9 cellular contexts compared by ENCODE assay signal in genomic region chr3:8500966-8501365, GRCh38. TPM values are rescaled to one million over a fixed set of nuclear protein-coding genes. Genes with fewer than 3 reads are reported as not detected.
DNase-seq lines count a peak whose midpoint lies in the region; ATAC-seq and TF ChIP-seq lines count a peak whose summit lies in the region.
"Had no signal": no experiment of that assay in that cellular context is flagged by ENCODE, and none has a peak within 500 bp of the region (broad histone marks: within the 10 kb centered on the region; RNA-seq: fewer than 3 reads in every experiment).

No MANE protein-coding gene starts in this region.

- no peaks in the 10 kb centered on the region for H3K36me3 Mint-ChIP-seq in activated CD8-positive, alpha-beta memory T cell treated with anti-CD3 and anti-CD28 coated beads, Interleukin-2, amount 10 ng/mL, durations not matched to agents 7 days and 5 days

- BruUV-seq in mammary epithelial cell (replicated peaks; lab: Mats Ljungman, UMichigan) = no TSS peak

- 8% methylated on average over 6 of the region's 10 CpGs for WGBS in mammary epithelial cell (ENCODE audit: low coverage, missing lambda C conversion rate)
- WGBS in lung, 2 donors = 7 to 19% methylated on average over 10 of the region's 10 CpGs
- 13 to 14% methylated on average over 10 of the region's 10 CpGs for WGBS in thyroid gland, 2 donors

- no peak for TF ChIP-seq POLR2A in thyroid gland (IDR thresholded peaks at IDR 0.05)

- H3K27me3 ChIP-seq in mammary epithelial cell (ENCODE audit: insufficient read depth, low read length) (no peaks in the 10 kb centered on the region), lung (ENCODE audit: control insufficient read depth, insufficient read depth) (no peaks in the 10 kb centered on the region), thyroid gland (no peaks in the 10 kb centered on the region)
- H3K27me3 ChIP-seq: BLaER1 had no signal

- H3K79me2 ChIP-seq in mammary epithelial cell (ENCODE audit: insufficient read depth, low read length) = no peaks in the 10 kb centered on the region

- H3K4me1 Mint-ChIP-seq in activated CD8-positive, alpha-beta memory T cell treated with anti-CD3 and anti-CD28 coated beads, Interleukin-2, amount 10 ng/mL, durations not matched to agents 7 days and 5 days = peaks cover 5% of the 10 kb centered on the region

- no peak for ATAC-seq in activated CD8-positive, alpha-beta memory T cell treated with anti-CD3 and anti-CD28 coated beads, Interleukin-2, amount 10 ng/mL, durations not matched to agents 7 days and 5 days
- ATAC-seq in lung (ENCODE audit: insufficient read depth, low FRiP score) = no peak
- no peak for ATAC-seq in GM19035 (IDR thresholded peaks at IDR 0.05; ENCODE audit: unreplicated experiment)

- intact Hi-C loops in mammary epithelial cell (cut with micrococcal nuclease) (loop anchor here (1.0 to 5.0 kb wide), 3 partner anchors 11 to 126 kb away; no protein-coding TSS in a partner anchor), thyroid gland (cut with DNase I) (no loop called here)

- peak overlapping the region; percentile 94 for H2AFZ ChIP-seq in mammary epithelial cell (ENCODE audit: low read depth, low read length)

- in situ Hi-C loops in mammary epithelial cell (cut with MboI; ENCODE audit: low sequenced_read_pairs in 2 of 2) = no loop called here

- peak overlapping the region; percentile 64 for H3K9ac ChIP-seq in mammary epithelial cell (ENCODE audit: insufficient read depth, low read length)
- H3K9ac ChIP-seq: BLaER1 had no signal

- peak overlapping the region; percentile 54 for H3K27ac ChIP-seq in mammary epithelial cell (ENCODE audit: insufficient read depth, low read depth, low read length)
- peak overlapping the region; percentile 90 to 94 for H3K27ac ChIP-seq in lung (ENCODE audit: low read depth in 1 of 2, low read length in 1 of 2)
- H3K27ac ChIP-seq in thyroid gland = peak overlapping the region; percentile 87 to 90 (median 88)

- H3K27me3 Mint-ChIP-seq in activated CD8-positive, alpha-beta memory T cell treated with anti-CD3 and anti-CD28 coated beads, Interleukin-2, amount 10 ng/mL, durations not matched to agents 7 days and 5 days = peaks cover 21% of the 10 kb centered on the region

- DNase-seq in activated CD8-positive, alpha-beta memory T cell treated with anti-CD3 and anti-CD28 coated beads, Interleukin-2, amount 10 ng/mL, durations not matched to agents 7 days and 5 days = no peak
- no peak for DNase-seq in activated CD8-positive, alpha-beta memory T cell treated with anti-CD3 and anti-CD28 coated beads, Interleukin-2, amount 50 U/mL, for 4 hours
- DNase-seq in mammary epithelial cell = no peak
- no peak for DNase-seq in lung (ENCODE audit: low spot score)
- DNase-seq in thyroid gland = no peak
- DNase-seq in occipital lobe (lab: John Stamatoyannopoulos, UW) = no peak
- no peak for DNase-seq in stimulated activated CD4-positive, alpha-beta T cell treated with anti-CD3 and anti-CD28 coated beads, Interleukin-4, amount 100 ng/mL, for 4 hours

- H3K4me3 ChIP-seq in mammary epithelial cell (replicated peaks in 1 of 3; ENCODE audit: insufficient read depth in 1 of 3, low read depth in 2 of 3, low read length in 3 of 3) (peak overlapping the region; percentile 41 to 54 (median 49)), lung (peak overlapping the region; percentile 40), thyroid gland (replicated peaks in 1 of 3) (peak overlapping the region in 2 of 3 donors; percentile 43 to 78)
- H3K4me3 ChIP-seq: BLaER1 had no signal

- H3K4me3 Mint-ChIP-seq in activated CD8-positive, alpha-beta memory T cell treated with anti-CD3 and anti-CD28 coated beads, Interleukin-2, amount 10 ng/mL, durations not matched to agents 7 days and 5 days = peak overlapping the region; percentile 67

- no peak overlapping the region for H3K27ac Mint-ChIP-seq in activated CD8-positive, alpha-beta memory T cell treated with anti-CD3 and anti-CD28 coated beads, Interleukin-2, amount 10 ng/mL, durations not matched to agents 7 days and 5 days

- H3K9me3 ChIP-seq in mammary epithelial cell (replicated peaks; ENCODE audit: insufficient read depth, low read length) (no peaks in the 10 kb centered on the region), lung (ENCODE audit: control insufficient read depth in 2 of 2, insufficient read depth in 1 of 2, low read length in 1 of 2) (no peaks in the 10 kb centered on the region), thyroid gland (no peaks in the 10 kb centered on the region)

- no peak for TF ChIP-seq CTCF in mammary epithelial cell (conservative IDR thresholded peaks at IDR 0.05 in 1 of 2, IDR thresholded peaks at IDR 0.05 in 1 of 2; ENCODE audit: extremely low read depth in 1 of 2, insufficient read depth in 1 of 2, low read depth in 1 of 2, low read length in 2 of 2)
- TF ChIP-seq CTCF in lung (IDR thresholded peaks at IDR 0.05; ENCODE audit: control extremely low read depth, extremely low read depth) = no peak
- TF ChIP-seq CTCF in thyroid gland (IDR thresholded peaks at IDR 0.05) = no peak

- H3K9me3 Mint-ChIP-seq in activated CD8-positive, alpha-beta memory T cell treated with anti-CD3 and anti-CD28 coated beads, Interleukin-2, amount 10 ng/mL, durations not matched to agents 7 days and 5 days (ENCODE audit: low read depth) = no peaks in the 10 kb centered on the region

- H3K4me2 ChIP-seq in mammary epithelial cell (ENCODE audit: insufficient read depth, low read depth, low read length) = peak overlapping the region; percentile 91
- H3K4me2 ChIP-seq: BLaER1 had no signal

- H3K36me3 ChIP-seq in mammary epithelial cell (ENCODE audit: insufficient read depth, low read length) (no peaks in the 10 kb centered on the region), lung (ENCODE audit: control insufficient read depth in 2 of 2, insufficient read depth in 2 of 2, low read length in 2 of 2) (peaks cover 0 to 2% of the 10 kb centered on the region in 2 donors), thyroid gland (no peaks in the 10 kb centered on the region)
- H3K36me3 ChIP-seq: BLaER1 had no signal

- H3K4me1 ChIP-seq in mammary epithelial cell (ENCODE audit: insufficient read depth, low read length) = peaks cover 44% of the 10 kb centered on the region
- peaks cover 1 to 20% of the 10 kb centered on the region in 2 donors for H3K4me1 ChIP-seq in lung (ENCODE audit: control insufficient read depth in 2 of 2, insufficient read depth in 2 of 2, low read length in 2 of 2)
- peaks cover 21 to 36% of the 10 kb centered on the region in 2 donors for H3K4me1 ChIP-seq in thyroid gland

- dilution Hi-C loops in mammary epithelial cell (cut with HindIII; ENCODE audit: low sequenced_read_pairs) = no loop called here

- H4K20me1 ChIP-seq in mammary epithelial cell (ENCODE audit: insufficient read depth, low read length) = no peaks in the 10 kb centered on the region
- H4K20me1 ChIP-seq: BLaER1 had no signal

- CTCF ChIA-PET in activated CD8-positive, alpha-beta memory T cell treated with anti-CD3 and anti-CD28 coated beads, Interleukin-2, amount 10 ng/mL, durations not matched to agents 7 days and 5 days (lab: Charles Lee) = interaction anchor here (0.8 to 1.4 kb wide), 2 partner anchors 8 to 20 kb away, joined by 3 to 4 read pairs; no protein-coding TSS in a partner anchor
- CTCF ChIA-PET in mammary epithelial cell (lab: Charles Lee; ENCODE audit: low non-redundant PET) = interaction anchor here (0.8 kb wide), 1 partner anchor 18 kb away, joined by 9 read pairs; no protein-coding TSS in a partner anchor

RNA-seq across cellular contexts. Expression of gene LMCD1, which starts 0.7 kb away (rescaled TPM):
- total RNA-seq in activated CD8-positive, alpha-beta memory T cell treated with anti-CD3 and anti-CD28 coated beads, Interleukin-2, amount 10 ng/mL, durations not matched to agents 7 days and 5 days = 10 to 100 TPM in 1 of 2 experiments, 1 to 10 TPM in 1; 2.3 to 10.0 TPM
- 1 to 10 TPM; 1.9 to 4.5 TPM for total RNA-seq in mammary epithelial cell
- 4.4 TPM for polyA plus RNA-seq in mammary epithelial cell
- 6.4 TPM for polyA minus RNA-seq in mammary epithelial cell
- 100 to 1,000 TPM in 1 of 2 donors, 10 to 100 TPM in 1; 95.7 to 101 TPM for total RNA-seq in lung
- 100 to 1,000 TPM in 1 of 2 donors, 10 to 100 TPM in 1; 33.6 to 179 TPM for polyA plus RNA-seq in lung
- total RNA-seq in thyroid gland = 10 to 100 TPM; 13.9 to 64.6 (median 25.6) TPM
- total RNA-seq in occipital lobe = 2.2 TPM
